Comparison of ENCODE assay signal across 9 cellular contexts in the genomic region with DNA sequence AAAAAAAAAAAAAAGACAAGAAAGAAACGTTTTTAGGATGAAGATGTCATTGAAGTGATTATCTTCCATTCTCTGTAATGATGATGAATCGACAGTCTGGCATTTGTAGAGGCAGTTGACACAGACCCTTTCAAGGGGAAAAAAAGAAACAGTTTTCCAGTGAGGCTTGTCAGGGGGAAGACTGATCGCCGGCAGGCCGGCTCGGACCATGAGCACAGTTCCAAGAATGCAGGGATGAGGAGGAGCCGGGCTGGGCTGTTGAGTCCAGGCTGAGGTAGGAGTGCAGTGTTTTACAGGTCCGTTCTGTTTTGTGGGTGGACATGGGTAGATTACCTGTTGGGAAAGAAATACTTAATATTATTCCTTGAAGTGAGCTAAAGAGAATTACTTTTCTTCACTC.
DNase-seq lines count a peak whose midpoint lies in the region; ATAC-seq, FAIRE-seq and TF ChIP-seq lines count a peak whose summit lies in the region.
"Had no signal": no experiment of that assay in that cellular context is flagged by ENCODE, and none has a peak within 500 bp of the region (broad histone marks: within the 10 kb centered on the region; RNA-seq: fewer than 3 reads in every experiment).

No MANE protein-coding gene starts in this region.

- WGBS in pancreas, 2 donors = 58 to 62% methylated on average over 8 of the region's 8 CpGs

- ATAC-seq in pancreas (peak in 3 of 4 donors; percentile 39 to 51 (median 47)), HG02588 (IDR thresholded peaks at IDR 0.05; ENCODE audit: unreplicated experiment) (no peak)

- peaks cover 0 to 8% (median 0%) of the 10 kb centered on the region in 3 donors for H3K4me1 ChIP-seq in pancreas

- DNase-seq in AG10803 (ENCODE audit: low read depth) (peak; percentile 88), SK-N-MC (ENCODE audit: low read depth, low spot score) (no peak), fibroblast of peridontal ligament (ENCODE audit: extremely low read depth) (peak; percentile 58), pancreas (no peak), GM19238 (ENCODE audit: insufficient read length, low spot score) (no peak)
- no peak for DNase-seq in activated T-cell treated with anti-CD3 and anti-CD28 coated beads, Interleukin-2, amount 50 U/mL, for 1 hour
- DNase-seq in activated CD4-positive, alpha-beta T cell treated with anti-CD3 and anti-CD28 coated beads, Interleukin-2, amount 50 U/mL, for 48 hours = no peak
- DNase-seq: activated CD4-positive, CD25-positive, alpha-beta regulatory T cell had no signal

- TF ChIP-seq CTCF in AG10803 (conservative IDR thresholded peaks at IDR 0.05; ENCODE audit: low read length) (no peak), pancreas (IDR thresholded peaks at IDR 0.05) (no peak)

- intact Hi-C loops in pancreas (cut with DNase I) = no loop called here

- no peak overlapping the region for H3K9ac ChIP-seq in SK-N-MC (ENCODE audit: insufficient read length)

- H3K4me3 ChIP-seq in AG10803 (ENCODE audit: low read length) (peak overlapping the region; percentile 32), SK-N-MC (peak overlapping the region; percentile 69; the same call in 1 of the 2 replicates), pancreas (no peak overlapping the region)

- no peaks in the 10 kb centered on the region for H3K27me3 ChIP-seq in pancreas

- FAIRE-seq in pancreas (lab: Jason Lieb, UNC) = no peak

- H3K9me3 ChIP-seq in SK-N-MC (ENCODE audit: low read depth, low read length) (no peaks in the 10 kb centered on the region), pancreas (no peaks in the 10 kb centered on the region)

- peak overlapping the region; percentile 94 for H3K27ac ChIP-seq in SK-N-MC
- peak overlapping the region in 3 of 4 donors; percentile 24 to 50 (median 48) for H3K27ac ChIP-seq in pancreas

- H3K36me3 ChIP-seq in SK-N-MC (ENCODE audit: insufficient read depth, low read length) (no peaks in the 10 kb centered on the region), pancreas (no peaks in the 10 kb centered on the region)

Comparison
In these comparisons a context has a peak if more than half of its experiments do, and no peak if none do; other contexts are left out.
1. DNase-seq: peak in AG10803 (single experiment) and fibroblast of peridontal ligament (single experiment); none in SK-N-MC (single experiment), pancreas (0 of 6), activated T-cell treated with anti-CD3 and anti-CD28 coated beads, Interleukin-2, amount 50 U/mL, for 1 hour (single experiment), activated CD4-positive, alpha-beta T cell treated with anti-CD3 and anti-CD28 coated beads, Interleukin-2, amount 50 U/mL, for 48 hours (0 of 2) and GM19238 (single experiment).
2. H3K4me3 ChIP-seq: peak in AG10803 (single experiment) and SK-N-MC (single experiment); none in pancreas (0 of 4).